Comparison of ENCODE assay signal across 8 cellular contexts in the genomic region with DNA sequence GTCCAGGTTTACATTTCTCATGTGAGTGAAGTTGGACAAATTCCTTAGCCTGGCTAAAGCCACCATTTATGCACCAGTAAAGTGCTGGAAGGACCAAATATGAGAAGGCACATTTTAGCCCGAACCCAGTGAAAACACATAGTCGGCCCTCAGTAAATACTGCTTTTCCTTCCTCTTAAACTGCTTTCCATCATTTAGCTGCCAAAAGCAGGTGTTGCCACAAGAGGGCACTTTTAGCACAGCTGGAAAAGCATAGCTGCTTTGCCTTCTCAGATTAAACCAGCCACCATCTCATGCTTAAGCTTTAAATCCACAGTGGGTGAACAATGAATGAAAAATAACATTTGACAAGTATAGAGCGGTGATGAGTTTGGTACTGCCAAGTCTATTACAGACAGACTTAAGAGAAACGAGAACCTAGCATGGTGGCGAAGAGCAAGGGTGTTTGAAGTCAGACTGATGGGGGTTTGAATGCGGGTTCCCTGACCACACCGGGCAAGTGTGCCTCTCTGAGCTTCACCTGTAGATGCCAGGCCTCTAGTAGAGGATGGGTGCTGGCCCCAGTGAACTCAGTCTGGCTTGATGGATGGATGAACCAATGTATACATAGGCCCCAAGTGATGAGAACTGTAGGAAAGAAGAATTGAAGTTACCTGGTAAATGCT. TPM values are rescaled to one million over a fixed set of nuclear protein-coding genes. Genes with fewer than 3 reads are reported as not detected.
DNase-seq lines count a peak whose midpoint lies in the region; ATAC-seq, FAIRE-seq and TF ChIP-seq lines count a peak whose summit lies in the region.

No MANE protein-coding gene starts in this region.

- no peak overlapping the region for H3K4me3 Mint-ChIP-seq in CD4-positive, CD25-positive, alpha-beta regulatory T cell
- no peak overlapping the region for H3K4me3 Mint-ChIP-seq in activated T-cell treated with anti-CD3 and anti-CD28 coated beads, Interleukin-2, amount 50 U/mL, for 4 hours
- H3K4me3 Mint-ChIP-seq in osteocyte (ENCODE audit: unreplicated experiment): no peak overlapping the region

- intact Hi-C loops in IMR-90 (cut with micrococcal nuclease) (loop anchor here (1.0 to 5.0 kb wide), 5 partner anchors 56 to 506 kb away; no protein-coding TSS in a partner anchor), PC-9 (cut with micrococcal nuclease; ENCODE audit: unreplicated experiment) (loop anchor here (1.0 to 10.0 kb wide), 4 partner anchors 153 to 504 kb away; no protein-coding TSS in a partner anchor)

- no peak overlapping the region for H3K9ac ChIP-seq in IMR-90 (ENCODE audit: low read depth, low read length)

- no peak overlapping the region for H3K23ac ChIP-seq in IMR-90 (ENCODE audit: low read depth, low read length)

- H3K27ac Mint-ChIP-seq in CD4-positive, CD25-positive, alpha-beta regulatory T cell: peak overlapping the region in 1 of 3 donors; percentile 14
- no peak overlapping the region for H3K27ac Mint-ChIP-seq in osteocyte (ENCODE audit: unreplicated experiment)

- no peaks in the 10 kb centered on the region; the same call in 1 of the 2 replicates for H3K9me1 ChIP-seq in IMR-90 (ENCODE audit: insufficient read depth, low read length)

- peaks cover 5% of the 10 kb centered on the region for H3K36me3 Mint-ChIP-seq in CD4-positive, CD25-positive, alpha-beta regulatory T cell
- peaks cover 8% of the 10 kb centered on the region for H3K36me3 Mint-ChIP-seq in activated T-cell treated with anti-CD3 and anti-CD28 coated beads, Interleukin-2, amount 50 U/mL, for 4 hours (ENCODE audit: insufficient read depth)
- peaks cover 7% of the 10 kb centered on the region for H3K36me3 Mint-ChIP-seq in osteocyte (ENCODE audit: unreplicated experiment)

- CTCF ChIA-PET in IMR-90 (lab: Yijun Ruan, JAX): interaction anchor here (0.5 to 3.8 kb wide), 15 partner anchors 8 to 1476 kb away, joined by 3 to 62 read pairs (median 4); a partner anchor contains a TSS
- CTCF ChIA-PET in PC-9 (lab: Charles Lee): interaction anchor here (0.7 to 2.2 kb wide), 8 partner anchors 51 to 504 kb away, joined by 3 to 21 read pairs (median 6); no protein-coding TSS in a partner anchor

- peak; percentile 73 to 79 for ATAC-seq in CD4-positive, CD25-positive, alpha-beta regulatory T cell (ENCODE audit: low read depth in 2 of 2)
- ATAC-seq in GM19397 (IDR thresholded peaks at IDR 0.05; ENCODE audit: unreplicated experiment): peak; percentile 66
- peak; percentile 84 for ATAC-seq in IMR-90 (ENCODE audit: low read depth)
- ATAC-seq in activated T-cell treated with anti-CD3 and anti-CD28 coated beads, Interleukin-2, amount 50 U/mL, for 4 hours: peak; percentile 59 to 78

- peaks cover 26% of the 10 kb centered on the region for H3K36me3 ChIP-seq in CD4-positive, CD25-positive, alpha-beta regulatory T cell (ENCODE audit: control insufficient read depth, insufficient read depth, low read length)
- peaks cover 11% of the 10 kb centered on the region for H3K36me3 ChIP-seq in IMR-90 (ENCODE audit: control insufficient read depth, insufficient read depth, low read length)
- no peaks in the 10 kb centered on the region for H3K36me3 ChIP-seq in PC-9 (ENCODE audit: low read depth)

- H4K8ac ChIP-seq in IMR-90 (ENCODE audit: low read depth in 2 of 2, low read length in 2 of 2): no peak overlapping the region

- H3K9me2 ChIP-seq in PC-9 (ENCODE audit: insufficient read depth): no peaks in the 10 kb centered on the region

- H3K4me3 ChIP-seq in CD4-positive, CD25-positive, alpha-beta regulatory T cell (ENCODE audit: low read depth, low read length): no peak overlapping the region
- H3K4me3 ChIP-seq in IMR-90 (ENCODE audit: insufficient read depth, low read depth, low read length) (no peak overlapping the region), PC-9 (no peak overlapping the region), fibroblast of pulmonary artery (replicated peaks; ENCODE audit: low read depth, low read length) (no peak overlapping the region)

- peaks cover 6% of the 10 kb centered on the region for H3K4me1 ChIP-seq in CD4-positive, CD25-positive, alpha-beta regulatory T cell (ENCODE audit: control insufficient read depth, insufficient read depth, low read length, poor library complexity, severe bottlenecking)
- H3K4me1 ChIP-seq in IMR-90 (ENCODE audit: control insufficient read depth, insufficient read depth, low read length) (no peaks in the 10 kb centered on the region), PC-9 (replicated peaks; ENCODE audit: insufficient read depth) (no peaks in the 10 kb centered on the region)

- no peak overlapping the region for H3K4ac ChIP-seq in IMR-90 (ENCODE audit: low read depth, low read length)

- H2BK5ac ChIP-seq in IMR-90 (ENCODE audit: low read depth, low read length, poor library complexity, severe bottlenecking): no peak overlapping the region

- no peaks in the 10 kb centered on the region for H3K79me2 ChIP-seq in PC-9 (ENCODE audit: low read depth)

- BruUV-seq in IMR-90 (replicated peaks; lab: Mats Ljungman, UMichigan) (no TSS peak), PC-9 (replicated peaks; lab: Mats Ljungman, UMichigan) (no TSS peak)

- H4K91ac ChIP-seq in IMR-90 (ENCODE audit: insufficient read depth, low read depth, low read length): no peak overlapping the region

- POLR2A ChIA-PET in IMR-90 (lab: Charles Lee; ENCODE audit: unreplicated experiment) (no interaction called here), PC-9 (lab: Charles Lee; ENCODE audit: unreplicated experiment) (interaction anchor here (0.6 to 0.7 kb wide), 3 partner anchors 130 to 352 kb away, joined by 3 to 4 read pairs (median 3); no protein-coding TSS in a partner anchor)

- H3K27me3 ChIP-seq in CD4-positive, CD25-positive, alpha-beta regulatory T cell (ENCODE audit: control insufficient read depth, insufficient read depth, low read length): no peaks in the 10 kb centered on the region
- H3K27me3 ChIP-seq in IMR-90 (ENCODE audit: control insufficient read depth, insufficient read depth, low read length): no peaks in the 10 kb centered on the region
- no peaks in the 10 kb centered on the region for H3K27me3 ChIP-seq in PC-9 (ENCODE audit: insufficient read depth, low read depth)

- H2BK20ac ChIP-seq in IMR-90 (ENCODE audit: low read depth, low read length): no peak overlapping the region

- in situ Hi-C loops in IMR-90 (cut with MboI; ENCODE audit: low sequenced_read_pairs): loop anchor here (5.0 kb wide), 1 partner anchor 151 kb away; no protein-coding TSS in a partner anchor

- no peaks in the 10 kb centered on the region for H3K9me3 ChIP-seq in CD4-positive, CD25-positive, alpha-beta regulatory T cell (ENCODE audit: control insufficient read depth in 2 of 2, low read length in 2 of 2)
- H3K9me3 ChIP-seq in IMR-90 (ENCODE audit: control insufficient read depth, insufficient read depth, low read length) (no peaks in the 10 kb centered on the region), PC-9 (ENCODE audit: insufficient read depth, low read depth) (no peaks in the 10 kb centered on the region)

- FAIRE-seq in urothelium cell line (lab: Jason Lieb, UNC): no peak

- TF ChIP-seq RAD21 in IMR-90 (IDR thresholded peaks at IDR 0.05; ENCODE audit: low read length): peak; percentile 97

- dilution Hi-C loops in IMR-90 (cut with HindIII; ENCODE audit: low sequenced_read_pairs, unreplicated experiment): no loop called here

- no peak overlapping the region for H2BK120ac ChIP-seq in IMR-90 (ENCODE audit: low read depth, low read length)

- H2AK5ac ChIP-seq in IMR-90 (ENCODE audit: low read depth, low read length): no peak overlapping the region

- no peaks in the 10 kb centered on the region for H3K9me3 Mint-ChIP-seq in CD4-positive, CD25-positive, alpha-beta regulatory T cell
- H3K9me3 Mint-ChIP-seq in activated T-cell treated with anti-CD3 and anti-CD28 coated beads, Interleukin-2, amount 50 U/mL, for 4 hours: no peaks in the 10 kb centered on the region
- H3K9me3 Mint-ChIP-seq in osteocyte (ENCODE audit: unreplicated experiment): no peaks in the 10 kb centered on the region

- peak; percentile 90 for TF ChIP-seq CTCF in IMR-90 (conservative IDR thresholded peaks at IDR 0.05; ENCODE audit: low read depth, low read length)
- TF ChIP-seq CTCF in PC-9 (conservative IDR thresholded peaks at IDR 0.05): peak; percentile 83
- TF ChIP-seq CTCF in fibroblast of pulmonary artery (IDR thresholded peaks at IDR 0.05; ENCODE audit: low read length, missing control alignments): peak; percentile 95
- TF ChIP-seq CTCF in osteocyte (IDR thresholded peaks at IDR 0.05): peak; percentile 82

- H3K56ac ChIP-seq in IMR-90 (ENCODE audit: extremely low read depth, insufficient read depth, low read length): no peak overlapping the region

- no peaks in the 10 kb centered on the region for H4K20me1 ChIP-seq in IMR-90 (ENCODE audit: insufficient read depth, low read length)
- no peaks in the 10 kb centered on the region for H4K20me1 ChIP-seq in PC-9 (ENCODE audit: insufficient read depth)

- TF ChIP-seq POLR2A in IMR-90 (IDR thresholded peaks at IDR 0.05; ENCODE audit: low read depth, low read length): no peak

- peaks cover 4 to 18% (median 15%) of the 10 kb centered on the region in 4 donors for H3K4me1 Mint-ChIP-seq in CD4-positive, CD25-positive, alpha-beta regulatory T cell
- peaks cover 21% of the 10 kb centered on the region for H3K4me1 Mint-ChIP-seq in activated T-cell treated with anti-CD3 and anti-CD28 coated beads, Interleukin-2, amount 50 U/mL, for 4 hours (ENCODE audit: low read depth)
- no peaks in the 10 kb centered on the region for H3K4me1 Mint-ChIP-seq in osteocyte (ENCODE audit: unreplicated experiment)

- peak overlapping the region; percentile 25 for H3K27ac ChIP-seq in CD4-positive, CD25-positive, alpha-beta regulatory T cell (ENCODE audit: insufficient read depth, low read length, poor library complexity, severe bottlenecking)
- H3K27ac ChIP-seq in IMR-90 (ENCODE audit: insufficient read depth, low read length) (no peak overlapping the region), PC-9 (no peak overlapping the region)

- no peak overlapping the region for H3K4me2 ChIP-seq in IMR-90 (ENCODE audit: low read depth, low read length)
- H3K4me2 ChIP-seq in PC-9: peak overlapping the region; percentile 14; the same call in 1 of the 2 replicates

- H2BK15ac ChIP-seq in IMR-90 (ENCODE audit: low read depth, low read length): no peak overlapping the region

- no peak overlapping the region for H4K5ac ChIP-seq in IMR-90 (ENCODE audit: low read depth, low read length)

- H3K18ac ChIP-seq in IMR-90 (ENCODE audit: low read depth, low read length): no peak overlapping the region

- no peaks in the 10 kb centered on the region for H3F3A ChIP-seq in PC-9 (ENCODE audit: insufficient read depth, low read depth)

- peaks cover 0 to 6% of the 10 kb centered on the region in 2 experiments; a peak in 1 of 4 replicates for H3K79me1 ChIP-seq in IMR-90 (ENCODE audit: low read depth in 1 of 2, low read length in 2 of 2)

- H3K27me3 Mint-ChIP-seq in CD4-positive, CD25-positive, alpha-beta regulatory T cell: no peaks in the 10 kb centered on the region
- no peaks in the 10 kb centered on the region for H3K27me3 Mint-ChIP-seq in activated T-cell treated with anti-CD3 and anti-CD28 coated beads, Interleukin-2, amount 50 U/mL, for 4 hours (ENCODE audit: low read depth)
- no peaks in the 10 kb centered on the region for H3K27me3 Mint-ChIP-seq in osteocyte (ENCODE audit: unreplicated experiment)

- H3K14ac ChIP-seq in IMR-90 (replicated peaks; ENCODE audit: low read depth, low read length): no peak overlapping the region

- H2AFZ ChIP-seq in IMR-90 (replicated peaks; ENCODE audit: low read length, poor library complexity) (peak overlapping the region; percentile 26), PC-9 (no peak overlapping the region)

- WGBS in IMR-90 (ENCODE audit: extremely low coverage in 2 of 2, insufficient read length in 1 of 2), 2 experiments: 90% methylated on average over 2 of the region's 7 CpGs; no CpG with 5 or more reads in 1 of the 2 experiments

- peak; percentile 27 to 81 (median 61) for DNase-seq in CD4-positive, CD25-positive, alpha-beta regulatory T cell
- DNase-seq in IMR-90 (peak; percentile 77), PC-9 (peak; percentile 49 to 53), fibroblast of pulmonary artery (ENCODE audit: low read depth) (peak; percentile 85), osteocyte (ENCODE audit: extremely low spot score, unreplicated experiment) (no peak), urothelium cell line (ENCODE audit: low spot score) (peak; percentile 45)
- peak; percentile 50 for DNase-seq in activated T-cell treated with anti-CD3 and anti-CD28 coated beads, Interleukin-2, amount 50 U/mL, for 4 hours

- peak overlapping the region; percentile 23 for H2AK9ac ChIP-seq in IMR-90 (replicated peaks; ENCODE audit: low read depth, low read length, poor library complexity)

RNA-seq across cellular contexts. Expression of a gene that starts 57.8 kb away (rescaled TPM):
- 16.7 TPM for total RNA-seq in CD4-positive, CD25-positive, alpha-beta regulatory T cell
- polyA plus RNA-seq in CD4-positive, CD25-positive, alpha-beta regulatory T cell: 1 to 10 TPM; 5.3 to 9.4 (median 7.0) TPM
- total RNA-seq in IMR-90 (2012; rRNA removed): 16.3 and 23.1 TPM in 2 replicates
- 6.0 and 7.2 TPM in 2 replicates for polyA plus RNA-seq in IMR-90 (2012; rRNA removed)
- polyA plus RNA-seq in IMR-90 (2012; cell fraction: cytosol; rRNA removed): 1.6 and 1.7 TPM in 2 replicates
- 1.2 and 9.4 TPM in 2 replicates for polyA plus RNA-seq in IMR-90 (2012; cell fraction: nucleus; rRNA removed; ENCODE audit: low replicate concordance)
- total RNA-seq in PC-9 (2021): 2.3 and 2.6 TPM in 2 replicates
- total RNA-seq in activated T-cell treated with anti-CD3 and anti-CD28 coated beads, Interleukin-2, amount 50 U/mL, for 4 hours: 10 to 100 TPM; 17.3 to 24.5 (median 21.9) TPM
- total RNA-seq in osteocyte: 9.6 and 10.1 TPM in 2 replicates
